37 cellular contexts compared by ENCODE assay signal in the genomic region with DNA sequence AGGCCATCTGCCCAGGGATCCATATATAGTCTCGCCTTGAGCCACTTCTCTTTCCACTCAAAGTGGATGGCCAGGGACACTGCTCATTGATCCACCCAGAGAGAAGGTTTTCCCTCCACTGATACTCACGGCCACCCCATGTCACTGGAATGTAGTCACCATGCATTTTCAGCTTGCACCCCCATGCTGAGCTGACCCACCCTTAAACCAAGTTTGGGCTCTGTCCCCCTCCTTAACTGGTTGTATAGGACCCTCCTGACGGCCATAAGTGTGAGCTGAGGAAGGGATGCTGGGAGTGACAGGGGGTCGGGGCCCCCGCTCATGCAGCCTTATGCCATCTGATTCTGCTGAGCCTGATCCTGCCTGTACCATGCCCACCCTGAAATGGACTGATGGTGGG. TPM values are rescaled to one million over a fixed set of nuclear protein-coding genes. Genes with fewer than 3 reads are reported as not detected.
"Had no signal": no experiment of that assay in that cellular context is flagged by ENCODE, and none has a peak within 500 bp of the region (broad histone marks: within the 10 kb centered on the region; RNA-seq: fewer than 3 reads in every experiment).

No MANE protein-coding gene starts in this region.

- H3K4me1 Mint-ChIP-seq: central memory CD8-positive, alpha-beta T cell had no signal

- H3K27ac Mint-ChIP-seq: activated CD8-positive, alpha-beta T cell treated with anti-CD3 and anti-CD28 coated beads, Interleukin-2, amount 10 ng/mL, durations not matched to agents 7 days and 5 days; activated naive CD4-positive, alpha-beta T cell treated with anti-CD3 and anti-CD28 coated beads, Interleukin-2, amount 50 U/mL, for 24 hours; activated T-cell treated with anti-CD3 and anti-CD28 coated beads, Interleukin-2, amount 50 U/mL, for 24 hours; activated T-helper 2 cell treated with anti-CD3 and anti-CD28 coated beads, Interferon-gamma antibody, Interleukin-2, Interleukin-4, amounts not matched to agents 10 μg/mL and 5 μg/mL and 100 μg/mL, durations not matched to agents 14 hours and 24 hours and 36 hours had no signal

- H3K9me3 ChIP-seq: MG63, Peyer's patch, SJSA1, SK-N-SH had no signal

- H3K27me3 Mint-ChIP-seq: activated naive CD4-positive, alpha-beta T cell treated with anti-CD3 and anti-CD28 coated beads, Interleukin-2, amount 50 U/mL, for 24 hours; activated T-cell treated with anti-CD3 and anti-CD28 coated beads, Interleukin-2, amount 50 U/mL, for 24 hours had no signal

- H3K27ac ChIP-seq: brain microvascular endothelial cell, cardiac muscle cell, Peyer's patch, SJSA1, WERI-Rb-1 had no signal

- H3K36me3 ChIP-seq: brain microvascular endothelial cell, cardiac muscle cell, MG63, Peyer's patch, SJSA1, WERI-Rb-1 had no signal

- H3K4me3 ChIP-seq: cardiac muscle cell, MG63, Peyer's patch, SJSA1 had no signal

- H3K9me3 Mint-ChIP-seq: activated naive CD4-positive, alpha-beta T cell treated with anti-CD3 and anti-CD28 coated beads, Interleukin-2, amount 50 U/mL, for 24 hours; activated T-cell treated with anti-CD3 and anti-CD28 coated beads, Interleukin-2, amount 50 U/mL, for 24 hours; activated T-helper 2 cell treated with anti-CD3 and anti-CD28 coated beads, Interferon-gamma antibody, Interleukin-2, Interleukin-4, amounts not matched to agents 10 μg/mL and 5 μg/mL and 100 μg/mL, durations not matched to agents 14 hours and 24 hours and 36 hours; central memory CD8-positive, alpha-beta T cell had no signal

- H3K4me3 Mint-ChIP-seq: activated CD8-positive, alpha-beta T cell treated with anti-CD3 and anti-CD28 coated beads, Interleukin-2, amount 10 ng/mL, durations not matched to agents 7 days and 5 days; activated naive CD4-positive, alpha-beta T cell treated with anti-CD3 and anti-CD28 coated beads, Interleukin-2, amount 50 U/mL, for 24 hours; activated T-cell treated with anti-CD3 and anti-CD28 coated beads, Interleukin-2, amount 50 U/mL, for 24 hours; central memory CD8-positive, alpha-beta T cell had no signal

- H3K27me3 ChIP-seq: brain microvascular endothelial cell, cardiac muscle cell, MG63, Peyer's patch, SJSA1 had no signal

- ATAC-seq: activated CD8-positive, alpha-beta T cell treated with anti-CD3 and anti-CD28 coated beads, Interleukin-2, amount 10 ng/mL, durations not matched to agents 7 days and 5 days; PC-3 had no signal

- DNase-seq: activated CD4-positive, alpha-beta T cell treated with anti-CD3 and anti-CD28 coated beads for 1 hour; activated CD4-positive, alpha-beta T cell treated with anti-CD3 and anti-CD28 coated beads for 48 hours; activated CD4-positive, alpha-beta T cell treated with anti-CD3 and anti-CD28 coated beads, Interleukin-2, amount 50 U/mL, for 4 hours; activated CD4-positive, CD25-positive, alpha-beta regulatory T cell; activated CD8-positive, alpha-beta T cell treated with anti-CD3 and anti-CD28 coated beads, Interleukin-2, amount 10 ng/mL, durations not matched to agents 7 days and 5 days; activated gamma-delta T cell; activated naive CD4-positive, alpha-beta T cell treated with Interleukin-2 at 50 U/mL for 16 hours; activated T-cell treated with anti-CD3 and anti-CD28 coated beads, Interleukin-2, amount 50 U/mL, for 24 hours; anterior cingulate cortex; brain microvascular endothelial cell; Kasumi-1; KG1; MG63; MV-4-11; NCI-H1092; NCI-H1417; NCI-H146; NCI-H187; NCI-H2029 treated with DMSO at 0.1 percent for 48 hours; NCI-H2107; NCI-H2171; NCI-H510A; NCI-H526; NCI-H748 treated with DMSO at 0.1 percent for 48 hours; NK-92 treated with Interleukin-12 subunit alpha and Interleukin-12 subunit beta, amount 100 ng/mL, for 24 hours; PC-3; Peyer's patch; RPMI8226; SHP77 treated with DMSO at 0.1 percent for 48 hours; SK-N-SH; T1000; WERI-Rb-1 had no signal

- H3K36me3 Mint-ChIP-seq: activated naive CD4-positive, alpha-beta T cell treated with anti-CD3 and anti-CD28 coated beads, Interleukin-2, amount 50 U/mL, for 24 hours had no signal

- H3K4me2 ChIP-seq: SK-N-SH had no signal

- H3K9ac ChIP-seq: SK-N-SH had no signal

RNA-seq across cellular contexts. Expression of a gene that starts 59.1 kb away (rescaled TPM):
- total RNA-seq: PC-3, SJSA1 had no signal
